Comparison of ENCODE assay signal across 1 cellular context in the genomic region with DNA sequence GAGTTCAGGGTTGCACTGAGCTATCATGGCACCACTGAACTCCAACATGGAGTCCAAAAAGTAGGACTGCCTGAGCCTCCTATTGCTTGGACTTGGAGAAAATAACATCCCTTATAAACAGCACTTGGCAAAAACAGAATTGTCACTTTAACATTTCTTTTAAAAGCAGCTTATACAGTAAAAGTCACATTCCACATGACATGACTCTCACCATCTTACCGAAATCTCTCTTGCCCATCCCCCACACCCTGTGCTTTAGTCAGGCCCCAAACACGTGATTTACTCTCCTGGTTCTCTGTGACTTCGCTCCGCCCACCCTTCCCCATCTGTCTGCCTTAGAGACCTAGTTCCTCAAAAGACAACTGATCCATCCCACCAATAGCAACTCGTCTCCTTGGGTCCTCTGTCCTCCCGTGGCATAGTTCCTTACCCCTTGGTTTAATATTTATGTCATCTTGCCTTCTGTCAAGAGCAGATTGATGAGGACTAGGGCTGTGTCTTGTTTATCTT.
TF ChIP-seq lines count a peak whose summit lies in the region.

No MANE protein-coding gene starts in this region.

TF ChIP-seq in WTC11, 78 proteins besides CTCF, POLR2A, EP300 and RAD21 (continued from another document):
- TF ChIP-seq IRF1 (CRISPR knock-in tag; IDR thresholded peaks at IDR 0.05) (no peak), TP53 (CRISPR knock-in tag; IDR thresholded peaks at IDR 0.05) (no peak), TEAD4 (CRISPR knock-in tag; IDR thresholded peaks at IDR 0.05) (no peak), FOXK1 (CRISPR knock-in tag; IDR thresholded peaks at IDR 0.05) (no peak), ZNF423 (CRISPR knock-in tag; IDR thresholded peaks at IDR 0.05) (no peak)
- TF ChIP-seq, protein P1, sequence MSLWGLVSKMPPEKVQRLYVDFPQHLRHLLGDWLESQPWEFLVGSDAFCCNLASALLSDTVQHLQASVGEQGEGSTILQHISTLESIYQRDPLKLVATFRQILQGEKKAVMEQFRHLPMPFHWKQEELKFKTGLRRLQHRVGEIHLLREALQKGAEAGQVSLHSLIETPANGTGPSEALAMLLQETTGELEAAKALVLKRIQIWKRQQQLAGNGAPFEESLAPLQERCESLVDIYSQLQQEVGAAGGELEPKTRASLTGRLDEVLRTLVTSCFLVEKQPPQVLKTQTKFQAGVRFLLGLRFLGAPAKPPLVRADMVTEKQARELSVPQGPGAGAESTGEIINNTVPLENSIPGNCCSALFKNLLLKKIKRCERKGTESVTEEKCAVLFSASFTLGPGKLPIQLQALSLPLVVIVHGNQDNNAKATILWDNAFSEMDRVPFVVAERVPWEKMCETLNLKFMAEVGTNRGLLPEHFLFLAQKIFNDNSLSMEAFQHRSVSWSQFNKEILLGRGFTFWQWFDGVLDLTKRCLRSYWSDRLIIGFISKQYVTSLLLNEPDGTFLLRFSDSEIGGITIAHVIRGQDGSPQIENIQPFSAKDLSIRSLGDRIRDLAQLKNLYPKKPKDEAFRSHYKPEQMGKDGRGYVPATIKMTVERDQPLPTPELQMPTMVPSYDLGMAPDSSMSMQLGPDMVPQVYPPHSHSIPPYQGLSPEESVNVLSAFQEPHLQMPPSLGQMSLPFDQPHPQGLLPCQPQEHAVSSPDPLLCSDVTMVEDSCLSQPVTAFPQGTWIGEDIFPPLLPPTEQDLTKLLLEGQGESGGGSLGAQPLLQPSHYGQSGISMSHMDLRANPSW (CRISPR knock-in tag; conservative IDR thresholded peaks at IDR 0.05; ENCODE audit: low read depth): no peak
